Comparison of ENCODE assay signal across 36 cellular contexts in the genomic region with DNA sequence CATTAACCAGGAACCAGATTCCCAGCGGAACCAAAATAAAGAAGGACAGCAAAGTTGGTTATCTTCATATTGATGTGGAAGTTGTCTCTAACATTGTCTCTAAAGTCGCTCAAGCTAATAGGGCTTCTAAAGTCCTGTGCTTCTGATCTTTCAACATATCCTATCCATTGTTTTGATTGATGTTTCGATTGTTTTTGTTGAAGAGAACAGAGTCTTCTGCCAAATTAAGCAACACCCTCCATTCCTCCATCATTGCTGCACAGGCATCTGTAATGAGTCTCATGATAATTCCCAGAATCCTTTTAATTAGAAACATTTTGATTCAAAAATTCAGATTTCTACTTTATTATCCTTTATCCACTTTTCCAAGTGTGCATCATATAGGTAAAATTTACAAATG.
"Had no signal": no experiment of that assay in that cellular context is flagged by ENCODE, and none has a peak within 500 bp of the region (broad histone marks: within the 10 kb centered on the region; RNA-seq: fewer than 3 reads in every experiment).

No MANE protein-coding gene starts in this region.

- H3K27me3 ChIP-seq: adrenal gland, body of pancreas, brain microvascular endothelial cell, breast epithelium had no signal

- H3K4me3 ChIP-seq: adrenal gland, body of pancreas, breast epithelium had no signal

- ATAC-seq: activated CD8-positive, alpha-beta memory T cell treated with anti-CD3 and anti-CD28 coated beads, Interleukin-2, amount 10 ng/mL, durations not matched to agents 7 days and 5 days; activated CD8-positive, alpha-beta T cell treated with anti-CD3 and anti-CD28 coated beads, Interleukin-2, amount 10 ng/mL, durations not matched to agents 7 days and 5 days; activated naive CD8-positive, alpha-beta T cell treated with anti-CD3 and anti-CD28 coated beads, Interleukin-2, amount 50 U/mL, for 24 hours; body of pancreas had no signal

- H3K9me3 ChIP-seq: adrenal gland, breast epithelium had no signal

- H3K4me1 ChIP-seq: body of pancreas, breast epithelium had no signal

- H3K4me1 Mint-ChIP-seq: activated B cell treated with CpG ODN at 0.5 μM for 24 hours; activated CD4-positive, alpha-beta memory T cell treated with anti-CD3 and anti-CD28 coated beads, Interleukin-2, amount 10 ng/mL, durations not matched to agents 7 days and 5 days; activated CD4-positive, alpha-beta T cell treated with anti-CD3 and anti-CD28 coated beads, Interleukin-2, amount 10 ng/mL, durations not matched to agents 7 days and 5 days; activated CD8-positive, alpha-beta memory T cell treated with anti-CD3 and anti-CD28 coated beads, Interleukin-2, amount 10 ng/mL, durations not matched to agents 7 days and 5 days; activated naive CD4-positive, alpha-beta T cell treated with anti-CD3 and anti-CD28 coated beads, Interleukin-2, amount 10 ng/mL, durations not matched to agents 7 days and 5 days; activated naive CD4-positive, alpha-beta T cell treated with anti-CD3 and anti-CD28 coated beads, Interleukin-2, amount 50 U/mL, for 24 hours; activated naive CD8-positive, alpha-beta T cell treated with anti-CD3 and anti-CD28 coated beads, Interleukin-2, amount 10 ng/mL, durations not matched to agents 7 days and 5 days; activated naive CD8-positive, alpha-beta T cell treated with anti-CD3 and anti-CD28 coated beads, Interleukin-2, amount 50 U/mL, for 24 hours had no signal

- FAIRE-seq: astrocyte, TTC549 had no signal

- H3K27ac Mint-ChIP-seq: activated B cell treated with CpG ODN at 0.5 μM for 24 hours; activated CD4-positive, alpha-beta memory T cell treated with anti-CD3 and anti-CD28 coated beads, Interleukin-2, amount 10 ng/mL, durations not matched to agents 7 days and 5 days; activated CD4-positive, alpha-beta T cell treated with anti-CD3 and anti-CD28 coated beads, Interleukin-2, amount 10 ng/mL, durations not matched to agents 7 days and 5 days; activated CD8-positive, alpha-beta memory T cell treated with anti-CD3 and anti-CD28 coated beads, Interleukin-2, amount 10 ng/mL, durations not matched to agents 7 days and 5 days; activated CD8-positive, alpha-beta T cell treated with anti-CD3 and anti-CD28 coated beads, Interleukin-2, amount 10 ng/mL, durations not matched to agents 7 days and 5 days; activated naive CD4-positive, alpha-beta T cell treated with anti-CD3 and anti-CD28 coated beads, Interleukin-2, amount 10 ng/mL, durations not matched to agents 7 days and 5 days; activated naive CD4-positive, alpha-beta T cell treated with anti-CD3 and anti-CD28 coated beads, Interleukin-2, amount 50 U/mL, for 24 hours; activated naive CD8-positive, alpha-beta T cell; activated naive CD8-positive, alpha-beta T cell treated with anti-CD3 and anti-CD28 coated beads, Interleukin-2, amount 10 ng/mL, durations not matched to agents 7 days and 5 days; activated naive CD8-positive, alpha-beta T cell treated with anti-CD3 and anti-CD28 coated beads, Interleukin-2, amount 50 U/mL, for 24 hours; activated T-cell treated with anti-CD3 and anti-CD28 coated beads, Interleukin-2, amount 50 U/mL, for 24 hours; activated T-helper 2 cell treated with anti-CD3 and anti-CD28 coated beads, Interferon-gamma antibody, Interleukin-2, Interleukin-4, amounts not matched to agents 10 μg/mL and 5 μg/mL and 100 μg/mL, durations not matched to agents 14 hours and 24 hours and 36 hours; T-helper 1 cell treated with Interleukin-12 subunit alpha and Interleukin-12 subunit beta and Interleukin-4 antibody, amounts not matched to agents 30 μg/mL and 1 μg/mL, for 36 hours; T-helper 2 cell treated with Interferon-gamma antibody and Interleukin-4, amounts not matched to agents 5 μg/mL and 100 μg/mL, for 36 hours had no signal

- H3K9me3 Mint-ChIP-seq: activated B cell treated with CpG ODN at 0.5 μM for 24 hours; activated CD4-positive, alpha-beta T cell treated with anti-CD3 and anti-CD28 coated beads, Interleukin-2, amount 10 ng/mL, durations not matched to agents 7 days and 5 days; activated naive CD4-positive, alpha-beta T cell treated with anti-CD3 and anti-CD28 coated beads, Interleukin-2, amount 10 ng/mL, durations not matched to agents 7 days and 5 days; activated naive CD4-positive, alpha-beta T cell treated with anti-CD3 and anti-CD28 coated beads, Interleukin-2, amount 50 U/mL, for 24 hours; activated naive CD8-positive, alpha-beta T cell treated with anti-CD3 and anti-CD28 coated beads, Interleukin-2, amount 10 ng/mL, durations not matched to agents 7 days and 5 days; activated naive CD8-positive, alpha-beta T cell treated with anti-CD3 and anti-CD28 coated beads, Interleukin-2, amount 50 U/mL, for 24 hours; activated T-cell treated with anti-CD3 and anti-CD28 coated beads, Interleukin-2, amount 50 U/mL, for 24 hours; activated T-helper 2 cell treated with anti-CD3 and anti-CD28 coated beads, Interferon-gamma antibody, Interleukin-2, Interleukin-4, amounts not matched to agents 10 μg/mL and 5 μg/mL and 100 μg/mL, durations not matched to agents 14 hours and 24 hours and 36 hours; T-helper 1 cell treated with Interleukin-12 subunit alpha and Interleukin-12 subunit beta and Interleukin-4 antibody, amounts not matched to agents 30 μg/mL and 1 μg/mL, for 36 hours; T-helper 2 cell treated with Interferon-gamma antibody and Interleukin-4, amounts not matched to agents 5 μg/mL and 100 μg/mL, for 36 hours had no signal

- H3K4me3 Mint-ChIP-seq: activated B cell treated with CpG ODN at 0.5 μM for 24 hours; activated CD4-positive, alpha-beta memory T cell treated with anti-CD3 and anti-CD28 coated beads, Interleukin-2, amount 10 ng/mL, durations not matched to agents 7 days and 5 days; activated CD4-positive, alpha-beta T cell treated with anti-CD3 and anti-CD28 coated beads, Interleukin-2, amount 10 ng/mL, durations not matched to agents 7 days and 5 days; activated CD8-positive, alpha-beta memory T cell treated with anti-CD3 and anti-CD28 coated beads, Interleukin-2, amount 10 ng/mL, durations not matched to agents 7 days and 5 days; activated CD8-positive, alpha-beta T cell treated with anti-CD3 and anti-CD28 coated beads, Interleukin-2, amount 10 ng/mL, durations not matched to agents 7 days and 5 days; activated naive CD4-positive, alpha-beta T cell treated with anti-CD3 and anti-CD28 coated beads, Interleukin-2, amount 10 ng/mL, durations not matched to agents 7 days and 5 days; activated naive CD4-positive, alpha-beta T cell treated with anti-CD3 and anti-CD28 coated beads, Interleukin-2, amount 50 U/mL, for 24 hours; activated naive CD8-positive, alpha-beta T cell; activated naive CD8-positive, alpha-beta T cell treated with anti-CD3 and anti-CD28 coated beads, Interleukin-2, amount 10 ng/mL, durations not matched to agents 7 days and 5 days; activated naive CD8-positive, alpha-beta T cell treated with anti-CD3 and anti-CD28 coated beads, Interleukin-2, amount 50 U/mL, for 24 hours; activated T-cell treated with anti-CD3 and anti-CD28 coated beads, Interleukin-2, amount 50 U/mL, for 24 hours; T-helper 1 cell treated with Interleukin-12 subunit alpha and Interleukin-12 subunit beta and Interleukin-4 antibody, amounts not matched to agents 30 μg/mL and 1 μg/mL, for 36 hours; T-helper 2 cell treated with Interferon-gamma antibody and Interleukin-4, amounts not matched to agents 5 μg/mL and 100 μg/mL, for 36 hours had no signal

- H3K27ac ChIP-seq: body of pancreas, brain microvascular endothelial cell, breast epithelium, VCaP had no signal

- H3K27me3 Mint-ChIP-seq: activated B cell treated with CpG ODN at 0.5 μM for 24 hours; activated CD4-positive, alpha-beta memory T cell treated with anti-CD3 and anti-CD28 coated beads, Interleukin-2, amount 10 ng/mL, durations not matched to agents 7 days and 5 days; activated CD4-positive, alpha-beta T cell treated with anti-CD3 and anti-CD28 coated beads, Interleukin-2, amount 10 ng/mL, durations not matched to agents 7 days and 5 days; activated CD8-positive, alpha-beta memory T cell treated with anti-CD3 and anti-CD28 coated beads, Interleukin-2, amount 10 ng/mL, durations not matched to agents 7 days and 5 days; activated naive CD4-positive, alpha-beta T cell treated with anti-CD3 and anti-CD28 coated beads, Interleukin-2, amount 10 ng/mL, durations not matched to agents 7 days and 5 days; activated naive CD8-positive, alpha-beta T cell; activated naive CD8-positive, alpha-beta T cell treated with anti-CD3 and anti-CD28 coated beads, Interleukin-2, amount 10 ng/mL, durations not matched to agents 7 days and 5 days; activated naive CD8-positive, alpha-beta T cell treated with anti-CD3 and anti-CD28 coated beads, Interleukin-2, amount 50 U/mL, for 24 hours; activated T-cell treated with anti-CD3 and anti-CD28 coated beads, Interleukin-2, amount 50 U/mL, for 24 hours had no signal

- H3K36me3 Mint-ChIP-seq: activated CD8-positive, alpha-beta memory T cell treated with anti-CD3 and anti-CD28 coated beads, Interleukin-2, amount 10 ng/mL, durations not matched to agents 7 days and 5 days; activated naive CD4-positive, alpha-beta T cell treated with anti-CD3 and anti-CD28 coated beads, Interleukin-2, amount 10 ng/mL, durations not matched to agents 7 days and 5 days; activated naive CD4-positive, alpha-beta T cell treated with anti-CD3 and anti-CD28 coated beads, Interleukin-2, amount 50 U/mL, for 24 hours; activated naive CD8-positive, alpha-beta T cell; activated naive CD8-positive, alpha-beta T cell treated with anti-CD3 and anti-CD28 coated beads, Interleukin-2, amount 10 ng/mL, durations not matched to agents 7 days and 5 days had no signal

- H3K36me3 ChIP-seq: adrenal gland, brain microvascular endothelial cell, breast epithelium had no signal

- DNase-seq: activated B cell treated with CpG ODN at 0.5 μM for 24 hours; activated CD4-positive, alpha-beta memory T cell treated with anti-CD3 and anti-CD28 coated beads, Interleukin-2, amount 10 ng/mL, durations not matched to agents 7 days and 5 days; activated CD4-positive, alpha-beta T cell treated with anti-CD3 and anti-CD28 coated beads for 48 hours; activated CD4-positive, alpha-beta T cell treated with anti-CD3 and anti-CD28 coated beads, Interleukin-2, amount 10 ng/mL, durations not matched to agents 7 days and 5 days; activated CD4-positive, alpha-beta T cell treated with anti-CD3 and anti-CD28 coated beads, Interleukin-2, amount 50 U/mL, for 48 hours; activated CD4-positive, CD25-positive, alpha-beta regulatory T cell treated with anti-CD3 and anti-CD28 coated beads, Interleukin-2, amount 50 U/mL, for 72 hours; activated CD8-positive, alpha-beta memory T cell treated with anti-CD3 and anti-CD28 coated beads for 24 hours; activated CD8-positive, alpha-beta memory T cell treated with anti-CD3 and anti-CD28 coated beads, Interleukin-2, amount 10 ng/mL, durations not matched to agents 7 days and 5 days; activated CD8-positive, alpha-beta memory T cell treated with anti-CD3 and anti-CD28 coated beads, Interleukin-2, amount 50 U/mL, for 48 hours; activated CD8-positive, alpha-beta T cell treated with anti-CD3 and anti-CD28 coated beads, Interleukin-2, amount 10 ng/mL, durations not matched to agents 7 days and 5 days; activated effector memory CD4-positive, alpha-beta T cell treated with Interleukin-2 at 50 U/mL for 16 hours; activated gamma-delta T cell; activated naive CD4-positive, alpha-beta T cell treated with anti-CD3 and anti-CD28 coated beads, Interleukin-2, amount 10 ng/mL, durations not matched to agents 7 days and 5 days; activated naive CD4-positive, alpha-beta T cell treated with Interleukin-2 at 50 U/mL for 16 hours; activated naive CD8-positive, alpha-beta T cell treated with anti-CD3 and anti-CD28 coated beads, Interleukin-2, amount 10 ng/mL, durations not matched to agents 7 days and 5 days; activated naive CD8-positive, alpha-beta T cell treated with anti-CD3 and anti-CD28 coated beads, Interleukin-2, amount 50 U/mL, for 24 hours; activated T-cell treated with anti-CD3 and anti-CD28 coated beads, Interleukin-2, amount 50 U/mL, for 24 hours; activated T-cell treated with anti-CD3 and anti-CD28 coated beads, Interleukin-2, amount 50 U/mL, for 48 hours; amniotic stem cell; aorta; body of pancreas; brain microvascular endothelial cell; central memory CD4-positive, alpha-beta T cell; T-helper 1 cell; T-helper 2 cell; T-helper 9 cell had no signal
